Comparison of ENCODE assay signal across 8 cellular contexts in genomic region chr15:63157066-63157890, GRCh38. TPM values are rescaled to one million over a fixed set of nuclear protein-coding genes. Genes with fewer than 3 reads are reported as not detected.
A peak's percentile ranks its signal among the peaks of the same experiment; 100 is the strongest.
DNase-seq lines count a peak whose midpoint lies in the region; ATAC-seq and TF ChIP-seq lines count a peak whose summit lies in the region.

TSS of gene RPS27L (minus strand) at chr15:63157477. CDS start at chr15:63157405, 72 bp downstream.

- H3K36me3 Mint-ChIP-seq in activated CD4-positive, alpha-beta T cell treated with anti-CD3 and anti-CD28 coated beads, Interleukin-2, amount 10 ng/mL, durations not matched to agents 7 days and 5 days (ENCODE audit: low read depth): peaks cover 31% of the 10 kb centered on the region

- ATAC-seq in GM19351 (IDR thresholded peaks at IDR 0.05; ENCODE audit: unreplicated experiment) (peak; percentile 90), HG03520 (IDR thresholded peaks at IDR 0.05; ENCODE audit: unreplicated experiment) (peak; percentile 88), left lobe of liver (peak; percentile 96)

- peak within 1 kb of the TSS; percentile 76 to 90 (median 82) for H3K4me3 ChIP-seq in BLaER1 treated with 17β-estradiol and CSF1 and Interleukin-3, amounts not matched to agents 10 nM and 100 nM
- H3K4me3 ChIP-seq in coronary artery: peak within 1 kb of the TSS; percentile 95

- peaks cover 16 to 48% (median 26%) of the 10 kb centered on the region in 10 experiments for H3K4me1 ChIP-seq in BLaER1 treated with 17β-estradiol and CSF1 and Interleukin-3, amounts not matched to agents 10 nM and 100 nM

- H3K27ac ChIP-seq in BLaER1 treated with 17β-estradiol and CSF1 and Interleukin-3, amounts not matched to agents 10 nM and 100 nM: peak within 1 kb of the TSS; percentile 86 to 99 (median 95)
- H3K27ac ChIP-seq in coronary artery: peak within 1 kb of the TSS; percentile 90 to 98

- H3K9me3 Mint-ChIP-seq in activated CD4-positive, alpha-beta T cell treated with anti-CD3 and anti-CD28 coated beads, Interleukin-2, amount 10 ng/mL, durations not matched to agents 7 days and 5 days: peaks cover 3% of the 10 kb centered on the region

- POLR2A ChIA-PET in activated CD4-positive, alpha-beta T cell treated with anti-CD3 and anti-CD28 coated beads, Interleukin-2, amount 10 ng/mL, durations not matched to agents 7 days and 5 days (lab: Charles Lee): interaction anchor here (0.6 to 1.3 kb wide), 3 partner anchors 29 to 82 kb away, joined by 3 to 7 read pairs (median 5); no protein-coding TSS in a partner anchor

- H3K27me3 Mint-ChIP-seq in activated CD4-positive, alpha-beta T cell treated with anti-CD3 and anti-CD28 coated beads, Interleukin-2, amount 10 ng/mL, durations not matched to agents 7 days and 5 days: no peaks in the 10 kb centered on the region

- H3K27ac Mint-ChIP-seq in activated CD4-positive, alpha-beta T cell treated with anti-CD3 and anti-CD28 coated beads, Interleukin-2, amount 10 ng/mL, durations not matched to agents 7 days and 5 days: peak within 1 kb of the TSS; percentile 98

- H3K9me3 ChIP-seq in BLaER1 treated with 17β-estradiol and CSF1 and Interleukin-3, amounts not matched to agents 10 nM and 100 nM (replicated peaks in 1 of 11): no peaks in the 10 kb centered on the region

- H3K4me1 Mint-ChIP-seq in activated CD4-positive, alpha-beta T cell treated with anti-CD3 and anti-CD28 coated beads, Interleukin-2, amount 10 ng/mL, durations not matched to agents 7 days and 5 days: peaks cover 28% of the 10 kb centered on the region

- H3K36me3 ChIP-seq in BLaER1 treated with 17β-estradiol and CSF1 and Interleukin-3, amounts not matched to agents 10 nM and 100 nM: peaks cover 25 to 36% (median 33%) of the 10 kb centered on the region in 11 experiments

- peak within 1 kb of the TSS; percentile 90 to 99 (median 95) for H3K9ac ChIP-seq in BLaER1 treated with 17β-estradiol and CSF1 and Interleukin-3, amounts not matched to agents 10 nM and 100 nM

- DNase-seq in NCI-H69 (lab: John Stamatoyannopoulos, UW) (peak; percentile 97), coronary artery (ENCODE audit: low spot score) (peak; percentile 95), left lobe of liver (ENCODE audit: low spot score) (peak; percentile 92)
- peak; percentile 94 for DNase-seq in activated CD4-positive, alpha-beta T cell treated with anti-CD3 and anti-CD28 coated beads, Interleukin-2, amount 10 ng/mL, durations not matched to agents 7 days and 5 days
- DNase-seq in stimulated activated CD4-positive, alpha-beta T cell treated with anti-CD3 and anti-CD28 coated beads, Interleukin-2, amount 100 ng/mL, for 24 hours: peak; percentile 88 to 89

- H3K27me3 ChIP-seq in BLaER1 treated with 17β-estradiol and CSF1 and Interleukin-3, amounts not matched to agents 10 nM and 100 nM: no peaks in the 10 kb centered on the region

- CTCF ChIA-PET in activated CD4-positive, alpha-beta T cell treated with anti-CD3 and anti-CD28 coated beads, Interleukin-2, amount 10 ng/mL, durations not matched to agents 7 days and 5 days (lab: Charles Lee): interaction anchor here (0.6 to 2.2 kb wide), 6 partner anchors 9 to 137 kb away, joined by 3 to 10 read pairs (median 5); no protein-coding TSS in a partner anchor

- peak within 1 kb of the TSS; percentile 71 to 93 (median 86) for H3K4me2 ChIP-seq in BLaER1 treated with 17β-estradiol and CSF1 and Interleukin-3, amounts not matched to agents 10 nM and 100 nM

- TF ChIP-seq CTCF in coronary artery (IDR thresholded peaks at IDR 0.05): no peak

- H4K20me1 ChIP-seq in BLaER1 treated with 17β-estradiol and CSF1 and Interleukin-3, amounts not matched to agents 10 nM and 100 nM: peaks cover 0 to 32% (median 8%) of the 10 kb centered on the region in 11 experiments; a peak in 8 of 22 replicates

- peak within 1 kb of the TSS; percentile 95 for H3K4me3 Mint-ChIP-seq in activated CD4-positive, alpha-beta T cell treated with anti-CD3 and anti-CD28 coated beads, Interleukin-2, amount 10 ng/mL, durations not matched to agents 7 days and 5 days

RNA-seq across cellular contexts. Expression of gene RPS27L, which starts in this region (rescaled TPM):
- total RNA-seq in activated CD4-positive, alpha-beta T cell treated with anti-CD3 and anti-CD28 coated beads, Interleukin-2, amount 10 ng/mL, durations not matched to agents 7 days and 5 days: 100 to 1,000 TPM; 219 to 226 TPM
- 54.6 TPM for total RNA-seq in left lobe of liver

Comparison
In these comparisons a context has a peak if more than half of its experiments do, and no peak if none do; other contexts are left out.
1. Peak in every context shown above with its lines: DNase-seq, ATAC-seq, H3K4me3 ChIP-seq and H3K27ac ChIP-seq.